12 cellular contexts compared by ENCODE assay signal in genomic region chr1:35499652-35500176, GRCh38. TPM values are rescaled to one million over a fixed set of nuclear protein-coding genes. Genes with fewer than 3 reads are reported as not detected.
A peak's percentile ranks its signal among the peaks of the same experiment; 100 is the strongest.
DNase-seq lines count a peak whose midpoint lies in the region.
"Had no signal": no experiment of that assay in that cellular context is flagged by ENCODE, and none has a peak within 500 bp of the region (broad histone marks: within the 10 kb centered on the region; RNA-seq: fewer than 3 reads in every experiment).

No MANE protein-coding gene starts in this region.

- no peaks in the 10 kb centered on the region for H3K9me3 ChIP-seq in GM23248 (ENCODE audit: low read depth)
- H3K9me3 ChIP-seq: esophagus muscularis mucosa had no signal

- no peak overlapping the region for H3K4me2 ChIP-seq in GM23248 (ENCODE audit: unreplicated experiment)

- H3K4me1 ChIP-seq in GM23248 (ENCODE audit: insufficient read depth): no peaks in the 10 kb centered on the region

- H3K9ac ChIP-seq in GM23248: no peak overlapping the region

- DNase-seq in activated gamma-delta T cell treated with Interleukin-2 at 50 U/mL for 16 hours (peak; percentile 34), activated gamma-delta T cell (lab: John Stamatoyannopoulos, UW) (no peak), NCI-H82 (lab: John Stamatoyannopoulos, UW) (peak; percentile 97), retina (peak; percentile 27), GM23248 (no peak), NCI-H774 (lab: John Stamatoyannopoulos, UW) (no peak), SW 1271 (lab: John Stamatoyannopoulos, UW) (no peak)
- DNase-seq in activated effector memory CD4-positive, alpha-beta T cell treated with Interleukin-2 at 50 U/mL for 16 hours: peak; percentile 27
- DNase-seq: Karpas-422; kidney; NK-92 treated with Interleukin-12 subunit alpha and Interleukin-12 subunit beta, amount 100 ng/mL, for 24 hours had no signal

- H3K27me3 ChIP-seq in GM23248 (replicated peaks; ENCODE audit: insufficient read depth): no peaks in the 10 kb centered on the region
- H3K27me3 ChIP-seq: esophagus muscularis mucosa had no signal

- H3K79me2 ChIP-seq in GM23248 (ENCODE audit: insufficient read depth): no peaks in the 10 kb centered on the region

- no peak overlapping the region for H2AFZ ChIP-seq in GM23248

- H3K9me2 ChIP-seq in GM23248 (ENCODE audit: insufficient read depth): no peaks in the 10 kb centered on the region

- H4K20me1 ChIP-seq in GM23248 (ENCODE audit: insufficient read depth): peaks cover 4% of the 10 kb centered on the region; the same call in 1 of the 2 replicates

- H3K36me3 ChIP-seq in GM23248 (ENCODE audit: low read depth): no peaks in the 10 kb centered on the region

- 86 to 88% methylated on average over 3 of the region's 3 CpGs for WGBS in GM23248 (ENCODE audit: low coverage in 1 of 2, low lambda C conversion rate in 2 of 2, missing lambda C conversion rate in 2 of 2), 2 experiments

- H3K27ac ChIP-seq in GM23248: no peak overlapping the region
- H3K27ac ChIP-seq: esophagus muscularis mucosa had no signal

- no peaks in the 10 kb centered on the region for H3F3A ChIP-seq in GM23248 (ENCODE audit: insufficient read depth)

- H3K4me3 ChIP-seq in GM23248: no peak overlapping the region
- H3K4me3 ChIP-seq: esophagus muscularis mucosa had no signal

- in situ Hi-C loops in GM23248 (cut with MboI): no loop called here

RNA-seq across cellular contexts. Expression of gene KIAA0319L, which starts 57.5 kb away (rescaled TPM):
- 24.4 and 28.3 TPM in 2 replicates for total RNA-seq in GM23248 (2014; rRNA removed; shearing (Covaris generic))
- 16.6 and 18.1 TPM in 2 replicates for polyA plus RNA-seq in GM23248 (2016; fragmentation: Nextera tagmentation; extraction: Ambion mirVana)

RNA-seq across cellular contexts. Expression of gene NCDN, which starts 57.9 kb away (rescaled TPM):
- total RNA-seq in GM23248 (2014; rRNA removed; shearing (Covaris generic)): 34.1 and 39.7 TPM in 2 replicates
- polyA plus RNA-seq in GM23248 (2016; fragmentation: Nextera tagmentation; extraction: Ambion mirVana): 29.6 and 30.2 TPM in 2 replicates

Comparison
In these comparisons a context has a peak if more than half of its experiments do, and no peak if none do; other contexts are left out.
1. DNase-seq: peak in activated gamma-delta T cell treated with Interleukin-2 at 50 U/mL for 16 hours (single experiment), NCI-H82 (single experiment), activated effector memory CD4-positive, alpha-beta T cell treated with Interleukin-2 at 50 U/mL for 16 hours (single experiment) and retina (single experiment); none in activated gamma-delta T cell (single experiment), GM23248 (single experiment), NCI-H774 (single experiment) and SW 1271 (0 of 2).